ENCODE assay signal across 19 cellular contexts in genomic region chr20:43102394-43102793, GRCh38.
DNase-seq lines count a peak whose midpoint lies in the region; ATAC-seq and TF ChIP-seq lines count a peak whose summit lies in the region.
"Had no signal": no experiment of that assay in that cellular context is flagged by ENCODE, and none has a peak within 500 bp of the region (broad histone marks: within the 10 kb centered on the region; RNA-seq: fewer than 3 reads in every experiment).

No MANE protein-coding gene starts in this region.

- no peak overlapping the region for H3K27ac Mint-ChIP-seq in WTC11
- H3K27ac Mint-ChIP-seq: activated naive CD8-positive, alpha-beta T cell treated with anti-CD3 and anti-CD28 coated beads for 36 hours; stimulated activated naive CD8-positive, alpha-beta T cell treated with anti-CD3 and anti-CD28 coated beads, Interleukin-15, Interleukin-2, amounts not matched to agents 100 ng/mL and 50 ng/mL, for 24 hours had no signal

- H3K27me3 ChIP-seq in PC-3 (ENCODE audit: low read length) = no peaks in the 10 kb centered on the region
- H3K27me3 ChIP-seq: uterus had no signal

- intact Hi-C loops in PC-3 (cut with micrococcal nuclease) = no loop called here
- intact Hi-C loops in posterior cingulate gyrus (cut with DNase I) = no loop called here

- H3K27me3 Mint-ChIP-seq in WTC11 (ENCODE audit: low read depth) = no peaks in the 10 kb centered on the region; the same call in 1 of the 2 replicates

- peaks cover 9% of the 10 kb centered on the region; the same call in 1 of the 2 replicates for H3K9me3 ChIP-seq in PC-3 (ENCODE audit: low read length)
- H3K9me3 ChIP-seq: left ventricle myocardium inferior, spleen, uterus had no signal

- H3K4me1 Mint-ChIP-seq in WTC11 = peaks cover 7% of the 10 kb centered on the region; the same call in 1 of the 2 replicates
- H3K4me1 Mint-ChIP-seq: activated naive CD8-positive, alpha-beta T cell treated with anti-CD3 and anti-CD28 coated beads for 36 hours had no signal

- H3F3A ChIP-seq in PC-3 (ENCODE audit: low read length, unreplicated experiment) = no peaks in the 10 kb centered on the region

- H3K9me3 Mint-ChIP-seq in WTC11 = no peaks in the 10 kb centered on the region
- H3K9me3 Mint-ChIP-seq: activated naive CD8-positive, alpha-beta T cell treated with anti-CD3 and anti-CD28 coated beads for 36 hours had no signal

- POLR2A ChIA-PET in WTC11 (lab: Charles Lee) = no interaction called here
- POLR2A ChIA-PET in PC-3 (lab: Charles Lee; ENCODE audit: unreplicated experiment) = no interaction called here

- H3K4me3 ChIP-seq in GM12865 (ENCODE audit: low read depth, low read length) (no peak overlapping the region), PC-3 (ENCODE audit: low read length) (no peak overlapping the region)
- H3K4me3 ChIP-seq: left ventricle myocardium inferior, spleen, uterus had no signal

- no peak overlapping the region for H3K4me2 ChIP-seq in PC-3 (ENCODE audit: low read length)

- TF ChIP-seq CTCF in C4-2B (conservative IDR thresholded peaks at IDR 0.05) (peak; percentile 35), GM12865 (IDR thresholded peaks at IDR 0.05; ENCODE audit: insufficient read depth, low read depth, low read length, missing control alignments) (peak; percentile 23), WTC11 (IDR thresholded peaks at IDR 0.05) (peak; percentile 47; the same call in 1 of the 2 replicates), PC-3 (conservative IDR thresholded peaks at IDR 0.05; ENCODE audit: low read depth, low read length) (no peak)

- no peak overlapping the region for H3K27ac ChIP-seq in C4-2B
- H3K27ac ChIP-seq in PC-3 (ENCODE audit: low read length) = no peak overlapping the region
- H3K27ac ChIP-seq: left ventricle myocardium inferior, parathyroid adenoma, spleen, uterus had no signal

- H3K9ac ChIP-seq in PC-3 (ENCODE audit: low read length) = no peak overlapping the region
- H3K9ac ChIP-seq: parathyroid adenoma had no signal

- H2AFZ ChIP-seq in PC-3 (ENCODE audit: low read length) = no peak overlapping the region
- H2AFZ ChIP-seq: parathyroid adenoma had no signal

- no peaks in the 10 kb centered on the region for H3K36me3 ChIP-seq in PC-3 (ENCODE audit: low read depth, low read length)
- H3K36me3 ChIP-seq: left ventricle myocardium inferior, spleen, uterus had no signal

- peak; percentile 87 for ATAC-seq in WTC11
- ATAC-seq in PC-3 = no peak

- no peak overlapping the region for H3K4me3 Mint-ChIP-seq in WTC11
- H3K4me3 Mint-ChIP-seq: activated naive CD8-positive, alpha-beta T cell treated with anti-CD3 and anti-CD28 coated beads for 36 hours; stimulated activated naive CD8-positive, alpha-beta T cell treated with anti-CD3 and anti-CD28 coated beads, Interleukin-15, Interleukin-2, amounts not matched to agents 100 ng/mL and 50 ng/mL, for 24 hours had no signal

- CTCF ChIA-PET in WTC11 (lab: Charles Lee) = interaction anchor here (0.6 to 1.7 kb wide), 13 partner anchors 14 to 307 kb away, joined by 3 to 6 read pairs (median 3); no protein-coding TSS in a partner anchor
- CTCF ChIA-PET in PC-3 (lab: Charles Lee) = no interaction called here

- peak; percentile 2 for DNase-seq in GM12865 (ENCODE audit: low read depth)
- DNase-seq in NAMALWA (ENCODE audit: low spot score) = peak; percentile 37
- peak; percentile 67 for DNase-seq in WTC11 (ENCODE audit: low spot score)
- DNase-seq in NK-92 (lab: John Stamatoyannopoulos, UW; ENCODE audit: unreplicated experiment) = no peak
- DNase-seq in PC-3 = no peak
- DNase-seq in NCI-H146 (lab: John Stamatoyannopoulos, UW) = no peak
- no peak for DNase-seq in posterior cingulate gyrus
- DNase-seq: activated CD4-positive, alpha-beta T cell treated with anti-CD3 and anti-CD28 coated beads, Interleukin-2, amount 50 U/mL, for 1 hour; activated naive CD8-positive, alpha-beta T cell treated with anti-CD3 and anti-CD28 coated beads for 36 hours; activated T-cell treated with anti-CD3 and anti-CD28 coated beads, Interleukin-2, amount 50 U/mL, for 48 hours; AML-193; left ventricle myocardium inferior; Right ventricle myocardium superior; spleen; T-helper 9 cell; uterus had no signal

- no peaks in the 10 kb centered on the region for H3K36me3 Mint-ChIP-seq in WTC11
- H3K36me3 Mint-ChIP-seq: activated naive CD8-positive, alpha-beta T cell treated with anti-CD3 and anti-CD28 coated beads for 36 hours had no signal

- BruUV-seq in PC-3 (replicated peaks; lab: Mats Ljungman, UMichigan) = no TSS peak

- no peaks in the 10 kb centered on the region for H4K20me1 ChIP-seq in PC-3 (ENCODE audit: low read length)

- no peaks in the 10 kb centered on the region for H3K79me2 ChIP-seq in PC-3 (ENCODE audit: low read length)

- no peaks in the 10 kb centered on the region for H3K9me2 ChIP-seq in PC-3 (replicated peaks; ENCODE audit: low read length)

- no peaks in the 10 kb centered on the region for H3K4me1 ChIP-seq in PC-3 (ENCODE audit: insufficient read depth, low read length)
- H3K4me1 ChIP-seq: left ventricle myocardium inferior, spleen, uterus had no signal

TF ChIP-seq in WTC11, 78 proteins besides CTCF, POLR2A, EP300 and RAD21:
- TF ChIP-seq ZNF263 (CRISPR knock-in tag; IDR thresholded peaks at IDR 0.05; ENCODE audit: low read depth) (peak; percentile 48; the same call in 1 of the 2 replicates), HMGA2 (CRISPR knock-in tag; IDR thresholded peaks at IDR 0.05) (no peak)

Comparison
In these comparisons a context has a peak if more than half of its experiments do, and no peak if none do; other contexts are left out.
1. DNase-seq: peak in GM12865 (single experiment), NAMALWA (single experiment) and WTC11 (single experiment); none in NK-92 (single experiment), PC-3 (single experiment), NCI-H146 (single experiment) and posterior cingulate gyrus (0 of 10).